ENCODE assay signal across 27 cellular contexts in genomic region chr14:73437206-73437605, GRCh38. TPM values are rescaled to one million over a fixed set of nuclear protein-coding genes. Genes with fewer than 3 reads are reported as not detected.
A peak's percentile ranks its signal among the peaks of the same experiment; 100 is the strongest.
DNase-seq lines count a peak whose midpoint lies in the region; ATAC-seq, FAIRE-seq and TF ChIP-seq lines count a peak whose summit lies in the region.
"Had no signal": no experiment of that assay in that cellular context is flagged by ENCODE, and none has a peak within 500 bp of the region (broad histone marks: within the 10 kb centered on the region; RNA-seq: fewer than 3 reads in every experiment).

No MANE protein-coding gene starts in this region.

- H3K27ac ChIP-seq in H1 (ENCODE audit: low read depth, low read length) (no peak overlapping the region), osteoblast (ENCODE audit: low read depth, low read length) (no peak overlapping the region)
- H3K27ac ChIP-seq: 22Rv1, A549, BLaER1 had no signal

- H3K18ac ChIP-seq in H1 (ENCODE audit: extremely low read depth, low read length): no peak overlapping the region

- H3K23ac ChIP-seq in H1 (ENCODE audit: insufficient read length): no peak overlapping the region

- peak; percentile 67 for FAIRE-seq in GM12891 (lab: Jason Lieb, UNC)
- peak; percentile 7 for FAIRE-seq in H1 (lab: Jason Lieb, UNC)
- FAIRE-seq: A549, GM12878, GM19239 had no signal

- H3K27ac Mint-ChIP-seq in T-helper 17 cell: peak overlapping the region; percentile 83
- H3K27ac Mint-ChIP-seq: CD4-positive, alpha-beta memory T cell; CD4-positive, CD25-positive, alpha-beta regulatory T cell; CD8-positive, alpha-beta memory T cell had no signal

- H4K8ac ChIP-seq in H1 (ENCODE audit: extremely low read depth, insufficient read depth, low read length): no peak overlapping the region

- no peak overlapping the region for H3K4me3 Mint-ChIP-seq in T-helper 17 cell
- H3K4me3 Mint-ChIP-seq: CD14-positive monocyte; CD4-positive, alpha-beta memory T cell; CD4-positive, CD25-positive, alpha-beta regulatory T cell; CD8-positive, alpha-beta memory T cell had no signal

- POLR2A ChIA-PET in H1 (lab: Charles Lee; ENCODE audit: partially characterized antibody): interaction anchor here (1.5 kb wide), 1 partner anchor 11 kb away, joined by 3 read pairs; no protein-coding TSS in a partner anchor

- H2BK20ac ChIP-seq in H1 (ENCODE audit: low read length): no peak overlapping the region

- H2BK120ac ChIP-seq in H1 (replicated peaks; ENCODE audit: low read depth, low read length): no peak overlapping the region

- H3K9me3 ChIP-seq in T-helper 17 cell (ENCODE audit: control insufficient read depth, low read length, poor library complexity, severe bottlenecking): no peaks in the 10 kb centered on the region
- no peaks in the 10 kb centered on the region for H3K9me3 ChIP-seq in H1 (ENCODE audit: insufficient read depth in 2 of 2, low read depth in 1 of 2, low read length in 1 of 2)
- no peaks in the 10 kb centered on the region for H3K9me3 ChIP-seq in osteoblast (ENCODE audit: low read depth, low read length)
- H3K9me3 ChIP-seq: A549, BE2C, BLaER1 had no signal

- H3K79me2 ChIP-seq in H1 (ENCODE audit: control insufficient read depth in 1 of 2, insufficient read depth in 2 of 2, low read length in 2 of 2) (peaks cover 0 to 58% of the 10 kb centered on the region in 2 experiments; a peak in 2 of 4 replicates), osteoblast (ENCODE audit: insufficient read depth, low read length) (peaks cover 97% of the 10 kb centered on the region)

- no peak for TF ChIP-seq EP300 in H1 (IDR thresholded peaks at IDR 0.05; ENCODE audit: borderline replicate concordance in 1 of 2, low read depth in 2 of 2, low read length in 2 of 2)

- no peak overlapping the region for H3K4ac ChIP-seq in H1 (replicated peaks; ENCODE audit: insufficient read length, low read depth, low read length)

- H3K27me3 ChIP-seq in H1 (replicated peaks in 1 of 4; ENCODE audit: control insufficient read depth in 3 of 4, extremely low read depth in 1 of 4, insufficient read depth in 3 of 4, low read length in 3 of 4) (no peaks in the 10 kb centered on the region), osteoblast (ENCODE audit: insufficient read depth, low read length) (no peaks in the 10 kb centered on the region)
- H3K27me3 ChIP-seq: BE2C, BLaER1 had no signal

- no peak overlapping the region for H3K56ac ChIP-seq in H1 (replicated peaks; ENCODE audit: insufficient read length, low read depth, low read length)

- H2AK5ac ChIP-seq in H1 (ENCODE audit: low read depth, low read length): no peak overlapping the region

- H4K20me1 ChIP-seq in H1 (replicated peaks in 1 of 2; ENCODE audit: control insufficient read depth in 1 of 2, insufficient read depth in 2 of 2, low read length in 2 of 2) (peaks cover 0 to 1% of the 10 kb centered on the region in 2 experiments), osteoblast (ENCODE audit: insufficient read depth, low read length) (peaks cover 56% of the 10 kb centered on the region)

- no peaks in the 10 kb centered on the region for H3K36me3 Mint-ChIP-seq in T-helper 17 cell (ENCODE audit: low read depth)
- H3K36me3 Mint-ChIP-seq: CD4-positive, alpha-beta memory T cell; CD4-positive, CD25-positive, alpha-beta regulatory T cell; CD8-positive, alpha-beta memory T cell had no signal

- H2BK15ac ChIP-seq in H1 (ENCODE audit: low read length): no peak overlapping the region

- 100% methylated on average over 2 of the region's 2 CpGs; no CpG with 5 or more reads in 1 of the 2 experiments for WGBS in H1 (ENCODE audit: extremely low coverage in 1 of 2, insufficient coverage in 1 of 2, insufficient read length in 1 of 2, insufficient replicate concordance in 2 of 2, low coverage in 1 of 2, low lambda C conversion rate in 2 of 2, missing lambda C conversion rate in 1 of 2), 2 experiments

- H4K91ac ChIP-seq in H1 (replicated peaks; ENCODE audit: insufficient read length, low read length): no peak overlapping the region

- TF ChIP-seq POLR2A in GM12891 (IDR thresholded peaks at IDR 0.05; ENCODE audit: low read depth, low read length): no peak
- no peak for TF ChIP-seq POLR2A in H1 (IDR thresholded peaks at IDR 0.05; ENCODE audit: control extremely low read depth in 1 of 2, low read depth in 2 of 2, low read length in 2 of 2)

- no peak overlapping the region for H3K4me2 ChIP-seq in H1 (ENCODE audit: insufficient read depth in 1 of 2, low read depth in 2 of 2, low read length in 2 of 2)
- no peak overlapping the region for H3K4me2 ChIP-seq in osteoblast (ENCODE audit: insufficient read depth, low read length)
- H3K4me2 ChIP-seq: A549, BLaER1 had no signal

- TF ChIP-seq CTCF in H1 (IDR thresholded peaks at IDR 0.05; ENCODE audit: control extremely low read depth in 1 of 3, insufficient read depth in 1 of 3, low read depth in 1 of 3, low read length in 3 of 3) (no peak), osteoblast (IDR thresholded peaks at IDR 0.05; ENCODE audit: extremely low read depth, low read depth, low read length) (no peak)

- H2AFZ ChIP-seq in H1 (ENCODE audit: low read length) (no peak overlapping the region), osteoblast (ENCODE audit: low read length) (no peak overlapping the region)

- no peak overlapping the region for H3K9ac ChIP-seq in H1 (replicated peaks in 1 of 4; ENCODE audit: extremely low read depth in 1 of 4, low read depth in 3 of 4, low read length in 3 of 4)
- H3K9ac ChIP-seq: BLaER1 had no signal

- H3K4me1 ChIP-seq in H1 (replicated peaks in 1 of 4; ENCODE audit: control insufficient read depth in 3 of 4, insufficient read depth in 4 of 4, low read length in 3 of 4): no peaks in the 10 kb centered on the region
- no peaks in the 10 kb centered on the region for H3K4me1 ChIP-seq in osteoblast (ENCODE audit: insufficient read depth, low read length)
- H3K4me1 ChIP-seq: BE2C had no signal

- DNase-seq in GM12891 (ENCODE audit: insufficient read length, low spot score) (no peak), T-helper 17 cell (no peak), H1 (ENCODE audit: low read depth in 1 of 2, low spot score in 2 of 2) (no peak), osteoblast (ENCODE audit: insufficient read length, low spot score, missing footprints) (peak; percentile 13), inferior parietal cortex (ENCODE audit: extremely low spot score) (no peak), NCI-H82 (lab: John Stamatoyannopoulos, UW) (no peak), iPS-NIHi7 (ENCODE audit: extremely low spot score) (no peak)
- DNase-seq: BE2C; C1 segment of cervical spinal cord; CD4-positive, alpha-beta memory T cell; CD4-positive, CD25-positive, alpha-beta regulatory T cell; CD8-positive, alpha-beta memory T cell; COR-L47; DMS 273 treated with DMSO at 0.1 percent for 48 hours; DMS153; DMS53; DMS79; DND-41; EL; GDM1 had no signal

- no peaks in the 10 kb centered on the region for H3K23me2 ChIP-seq in H1 (ENCODE audit: low read depth, low read length)

- H2BK12ac ChIP-seq in H1 (ENCODE audit: low read depth, low read length): no peak overlapping the region

- ATAC-seq in T-helper 17 cell (no peak), GM19452 (IDR thresholded peaks at IDR 0.05; ENCODE audit: unreplicated experiment) (no peak)
- ATAC-seq: A549, GM12878 had no signal

- no peak overlapping the region for H3K4me3 ChIP-seq in H1 (ENCODE audit: extremely low read depth in 1 of 4, insufficient read depth in 2 of 4, low read depth in 3 of 4, low read length in 4 of 4)
- no peak overlapping the region for H3K4me3 ChIP-seq in osteoblast (ENCODE audit: insufficient read depth, low read length)
- H3K4me3 ChIP-seq: A549, BLaER1, GM12878 had no signal

- H3K79me1 ChIP-seq in H1 (ENCODE audit: low read depth, low read length): peaks cover 3% of the 10 kb centered on the region; the same call in 1 of the 2 replicates

- no peak overlapping the region for H2BK5ac ChIP-seq in H1 (ENCODE audit: low read depth, low read length)

- H3K14ac ChIP-seq in H1 (ENCODE audit: insufficient read length): no peak overlapping the region

- H3K36me3 ChIP-seq in H1 (ENCODE audit: control insufficient read depth in 2 of 4, insufficient read depth in 4 of 4, low read length in 3 of 4): no peaks in the 10 kb centered on the region
- no peaks in the 10 kb centered on the region for H3K36me3 ChIP-seq in osteoblast (ENCODE audit: insufficient read depth, low read length)
- H3K36me3 ChIP-seq: BE2C, BLaER1 had no signal

- peaks cover 18% of the 10 kb centered on the region for H3K4me1 Mint-ChIP-seq in T-helper 17 cell

- H4K5ac ChIP-seq in H1 (ENCODE audit: insufficient read length, low read depth, low read length): no peak overlapping the region

- no peak for TF ChIP-seq RAD21 in H1 (IDR thresholded peaks at IDR 0.05 in 1 of 2, conservative IDR thresholded peaks at IDR 0.05 in 1 of 2; ENCODE audit: low read depth in 2 of 2, low read length in 2 of 2)

- H3K27me3 Mint-ChIP-seq in T-helper 17 cell: no peaks in the 10 kb centered on the region
- H3K27me3 Mint-ChIP-seq: CD4-positive, alpha-beta memory T cell; CD4-positive, CD25-positive, alpha-beta regulatory T cell; CD8-positive, alpha-beta memory T cell had no signal

- CTCF ChIA-PET in H1 (lab: Charles Lee; ENCODE audit: partially characterized antibody): interaction anchor here (1.1 kb wide), 2 partner anchors 34 to 142 kb away, joined by 3 read pairs; no protein-coding TSS in a partner anchor

RNA-seq across cellular contexts. Expression of gene NUMB, which starts 21.1 kb away (rescaled TPM):
- 25.7 TPM for polyA plus RNA-seq in GM12891 (2012; ENCODE audit: low read depth, missing spikeins)
- total RNA-seq in T-helper 17 cell (10 to 100 TPM; 38.8 to 45.7 TPM), osteoblast (52.5 and 55.7 TPM in 2 replicates)
- total RNA-seq in H1 (2021; fragmentation: NEBNext Ultra II Directional; extraction: Animal tissue kit (Norgen Biotek cat#: 25700)): 44.3 and 54.3 TPM in 2 replicates
- 78.1 and 88.3 TPM in 2 replicates for polyA plus RNA-seq in H1 (2011; rRNA removed)
- 58.1 TPM for polyA plus RNA-seq in H1 (2011; cell fraction: cytosol; rRNA removed)
- 121 TPM for polyA plus RNA-seq in H1 (2011; cell fraction: nucleus; rRNA removed)
- polyA plus RNA-seq in H1 (2012, experiment 1 of 2): 31.8 to 40.4 TPM (median 38.1 TPM) in 4 replicates
- 7.8 TPM for polyA plus RNA-seq in H1 (2012, experiment 2 of 2)
- 46.7 TPM for polyA plus RNA-seq in H1 (2013, experiment 1 of 2)
- 45.9 TPM for polyA plus RNA-seq in H1 (2013, experiment 2 of 2)
- polyA minus RNA-seq in H1 (2011; rRNA and poly(A)+ RNA removed): 115 and 132 TPM in 2 replicates
- polyA minus RNA-seq in H1 (2011; cell fraction: cytosol; rRNA and poly(A)+ RNA removed): 37.5 TPM
- 91.3 TPM for polyA minus RNA-seq in H1 (2011; cell fraction: nucleus; rRNA and poly(A)+ RNA removed)

RNA-seq across cellular contexts. Expression of gene RIOX1, which starts 53.5 kb away (rescaled TPM):
- polyA plus RNA-seq in GM12891 (2012; ENCODE audit: low read depth, missing spikeins): 14.3 TPM
- total RNA-seq in T-helper 17 cell: 10 to 100 TPM; 25.1 to 31.7 TPM
- total RNA-seq in H1 (2021; fragmentation: NEBNext Ultra II Directional; extraction: Animal tissue kit (Norgen Biotek cat#: 25700)): 31.6 and 34.4 TPM in 2 replicates
- 27.2 and 36.3 TPM in 2 replicates for polyA plus RNA-seq in H1 (2011; rRNA removed)
- polyA plus RNA-seq in H1 (2011; cell fraction: cytosol; rRNA removed): 27.5 TPM
- polyA plus RNA-seq in H1 (2011; cell fraction: nucleus; rRNA removed): 28.0 TPM
- polyA plus RNA-seq in H1 (2012, experiment 1 of 2): 24.3 to 27.5 TPM (median 25.4 TPM) in 4 replicates
- 24.0 TPM for polyA plus RNA-seq in H1 (2012, experiment 2 of 2)
- 16.0 TPM for polyA plus RNA-seq in H1 (2013, experiment 1 of 2)
- 16.0 TPM for polyA plus RNA-seq in H1 (2013, experiment 2 of 2)
- polyA minus RNA-seq in H1 (2011; rRNA and poly(A)+ RNA removed): 21.3 and 24.6 TPM in 2 replicates
- polyA minus RNA-seq in H1 (2011; cell fraction: cytosol; rRNA and poly(A)+ RNA removed): 29.1 TPM
- polyA minus RNA-seq in H1 (2011; cell fraction: nucleus; rRNA and poly(A)+ RNA removed): 26.9 TPM
- 19.2 and 21.7 TPM in 2 replicates for total RNA-seq in osteoblast
